Comparison of ENCODE assay signal across 8 cellular contexts in the genomic region with DNA sequence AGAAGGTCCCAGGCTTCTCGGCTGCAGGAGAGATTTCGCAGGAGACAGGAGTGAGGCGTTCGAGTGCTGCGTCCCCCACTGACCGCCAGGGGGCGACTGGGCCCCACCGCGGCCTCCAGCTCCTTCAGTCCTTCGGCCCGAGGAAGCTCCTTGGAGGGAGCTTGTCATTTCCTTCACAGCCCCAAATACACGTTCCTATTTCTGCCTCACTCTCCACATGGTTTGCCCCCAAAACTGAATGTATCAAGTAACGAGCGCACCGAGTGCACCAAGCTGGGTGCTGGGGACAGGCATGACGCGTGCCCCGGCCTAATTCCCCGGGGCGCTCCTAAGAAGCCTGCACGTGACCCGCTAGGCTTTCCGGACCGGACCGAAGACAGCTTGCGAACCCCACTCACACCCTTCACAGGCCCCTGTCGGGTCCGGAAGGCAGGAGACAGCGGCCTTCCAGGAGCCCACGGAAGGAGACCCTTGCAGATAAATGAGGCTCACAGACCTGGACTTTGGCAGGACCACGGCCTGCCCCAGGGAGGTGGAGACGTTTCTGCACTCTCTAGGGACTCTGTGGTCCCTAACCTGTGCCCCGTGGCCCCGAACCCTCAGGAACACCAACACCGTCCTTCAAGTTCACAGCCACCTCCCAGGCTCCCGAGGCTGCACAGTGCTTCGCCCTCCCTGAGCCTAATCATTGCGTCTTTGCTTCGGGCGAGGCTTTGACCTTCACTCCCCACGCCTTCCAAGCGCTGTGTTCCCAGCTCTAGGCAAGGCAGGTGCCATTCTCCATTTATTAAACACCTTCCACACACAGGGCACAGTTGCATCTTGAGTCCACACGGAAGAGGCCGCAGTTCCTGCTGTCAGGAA. TPM values are rescaled to one million over a fixed set of nuclear protein-coding genes. Genes with fewer than 3 reads are reported as not detected.
A peak's percentile ranks its signal among the peaks of the same experiment; 100 is the strongest.
DNase-seq lines count a peak whose midpoint lies in the region; ATAC-seq and TF ChIP-seq lines count a peak whose summit lies in the region.

No MANE protein-coding gene starts in this region.

- no peak overlapping the region for H4K91ac ChIP-seq in IMR-90 (ENCODE audit: insufficient read depth, low read depth, low read length)

- H4K20me1 ChIP-seq in IMR-90 (ENCODE audit: insufficient read depth, low read length): no peaks in the 10 kb centered on the region

- intact Hi-C loops in IMR-90 (cut with micrococcal nuclease): loop anchor here (1.0 kb wide), 1 partner anchor 338 kb away; no protein-coding TSS in a partner anchor

- H3K14ac ChIP-seq in IMR-90 (replicated peaks; ENCODE audit: low read depth, low read length): no peak overlapping the region

- H3K9ac ChIP-seq in IMR-90 (ENCODE audit: low read depth, low read length): no peak overlapping the region

- TF ChIP-seq RAD21 in IMR-90 (IDR thresholded peaks at IDR 0.05; ENCODE audit: low read length): peak; percentile 83

- CTCF ChIA-PET in IMR-90 (lab: Yijun Ruan, JAX): interaction anchor here (0.6 to 1.3 kb wide), 11 partner anchors 10 to 377 kb away, joined by 3 to 9 read pairs (median 4); a partner anchor contains a TSS

- dilution Hi-C loops in IMR-90 (cut with HindIII; ENCODE audit: low sequenced_read_pairs, unreplicated experiment): no loop called here

- no peak overlapping the region for H3K56ac ChIP-seq in IMR-90 (ENCODE audit: extremely low read depth, insufficient read depth, low read length)

- H2BK15ac ChIP-seq in IMR-90 (ENCODE audit: low read depth, low read length): no peak overlapping the region

- TF ChIP-seq CTCF in IMR-90 (conservative IDR thresholded peaks at IDR 0.05; ENCODE audit: low read depth, low read length): peak; percentile 91

- H2AK9ac ChIP-seq in IMR-90 (replicated peaks; ENCODE audit: low read depth, low read length, poor library complexity): peak overlapping the region; percentile 79

- ATAC-seq in GM18505 (IDR thresholded peaks at IDR 0.05; ENCODE audit: unreplicated experiment) (peak; percentile 73), IMR-90 (ENCODE audit: low read depth) (peak; percentile 97), HG02588 (IDR thresholded peaks at IDR 0.05; ENCODE audit: unreplicated experiment) (no peak)

- no peak overlapping the region for H3K4me2 ChIP-seq in IMR-90 (ENCODE audit: low read depth, low read length)

- H4K8ac ChIP-seq in IMR-90 (ENCODE audit: low read depth in 2 of 2, low read length in 2 of 2): no peak overlapping the region

- WGBS in IMR-90 (ENCODE audit: extremely low coverage in 2 of 2, insufficient read length in 1 of 2), 2 experiments: 76% methylated on average over 6 of the region's 44 CpGs; no CpG with 5 or more reads in 1 of the 2 experiments

- H3K4me3 ChIP-seq in IMR-90 (ENCODE audit: insufficient read depth, low read depth, low read length): no peak overlapping the region

- H4K5ac ChIP-seq in IMR-90 (ENCODE audit: low read depth, low read length): no peak overlapping the region

- H3K9me1 ChIP-seq in IMR-90 (ENCODE audit: insufficient read depth, low read length): no peaks in the 10 kb centered on the region

- H3K18ac ChIP-seq in IMR-90 (ENCODE audit: low read depth, low read length): no peak overlapping the region

- peak; percentile 88 for DNase-seq in AG08396 (ENCODE audit: low spot score)
- peak; percentile 49 for DNase-seq in IMR-90
- peak; percentile 14 for DNase-seq in T-helper 9 cell
- peak; percentile 77 for DNase-seq in cerebellar cortex (ENCODE audit: low spot score)
- DNase-seq in left kidney (ENCODE audit: low read depth, low spot score): peak; percentile 85
- DNase-seq in stimulated activated CD4-positive, alpha-beta T cell treated with anti-CD3 and anti-CD28 coated beads, Interleukin-4, amount 100 ng/mL, for 1 hour: peak; percentile 55

- H2AFZ ChIP-seq in IMR-90 (replicated peaks; ENCODE audit: low read length, poor library complexity): peak overlapping the region; percentile 95

- H3K79me1 ChIP-seq in IMR-90 (ENCODE audit: low read depth in 1 of 2, low read length in 2 of 2): no peaks in the 10 kb centered on the region

- no peak overlapping the region for H2BK20ac ChIP-seq in IMR-90 (ENCODE audit: low read depth, low read length)

- TF ChIP-seq POLR2A in GM18505 (IDR thresholded peaks at IDR 0.05; ENCODE audit: borderline replicate concordance, extremely low read depth, insufficient read depth, insufficient read length) (no peak), IMR-90 (IDR thresholded peaks at IDR 0.05; ENCODE audit: low read depth, low read length) (no peak)

- no peak overlapping the region for H2AK5ac ChIP-seq in IMR-90 (ENCODE audit: low read depth, low read length)

- no peak overlapping the region for H2BK5ac ChIP-seq in IMR-90 (ENCODE audit: low read depth, low read length, poor library complexity, severe bottlenecking)

- no peak overlapping the region for H3K4ac ChIP-seq in IMR-90 (ENCODE audit: low read depth, low read length)

- no peaks in the 10 kb centered on the region for H3K4me1 ChIP-seq in IMR-90 (ENCODE audit: control insufficient read depth, insufficient read depth, low read length)

- H3K23ac ChIP-seq in IMR-90 (ENCODE audit: low read depth, low read length): no peak overlapping the region

- H3K36me3 ChIP-seq in IMR-90 (ENCODE audit: control insufficient read depth, insufficient read depth, low read length): no peaks in the 10 kb centered on the region

- H2BK120ac ChIP-seq in IMR-90 (ENCODE audit: low read depth, low read length): no peak overlapping the region

- no peak overlapping the region for H3K27ac ChIP-seq in IMR-90 (ENCODE audit: insufficient read depth, low read length)

- no TSS peak for BruUV-seq in IMR-90 (replicated peaks; lab: Mats Ljungman, UMichigan)

- H3K9me3 ChIP-seq in IMR-90 (ENCODE audit: control insufficient read depth, insufficient read depth, low read length): no peaks in the 10 kb centered on the region

- peaks cover 2% of the 10 kb centered on the region; the same call in 1 of the 2 replicates for H3K27me3 ChIP-seq in IMR-90 (ENCODE audit: control insufficient read depth, insufficient read depth, low read length)

- POLR2A ChIA-PET in IMR-90 (lab: Charles Lee; ENCODE audit: unreplicated experiment): no interaction called here

- in situ Hi-C loops in IMR-90 (cut with MboI; ENCODE audit: low sequenced_read_pairs): no loop called here

TF ChIP-seq in IMR-90, 13 proteins besides CTCF, POLR2A, EP300 and RAD21:
- TF ChIP-seq MAZ (IDR thresholded peaks at IDR 0.05; ENCODE audit: borderline replicate concordance, low read depth, low read length) (no peak), MAFK (IDR thresholded peaks at IDR 0.05; ENCODE audit: low read depth, low read length) (no peak), SMC3 (IDR thresholded peaks at IDR 0.05; ENCODE audit: low read depth, low read length) (peak; percentile 77)

RNA-seq across cellular contexts. Expression of a gene that starts 13.0 kb away (rescaled TPM):
- 35.0 and 36.2 TPM in 2 replicates for total RNA-seq in IMR-90 (2012; rRNA removed)
- polyA plus RNA-seq in IMR-90 (2012; rRNA removed): 34.0 and 35.1 TPM in 2 replicates
- polyA plus RNA-seq in IMR-90 (2012; cell fraction: cytosol; rRNA removed): 30.2 and 32.1 TPM in 2 replicates
- polyA plus RNA-seq in IMR-90 (2012; cell fraction: nucleus; rRNA removed; ENCODE audit: low replicate concordance): 64.5 and 80.7 TPM in 2 replicates

Comparison
In these comparisons a context has a peak if more than half of its experiments do, and no peak if none do; other contexts are left out.
1. DNase-seq: peak in every context shown above with its lines; median percentile 88 in AG08396; 85 in left kidney; 77 in cerebellar cortex; 55 in stimulated activated CD4-positive, alpha-beta T cell treated with anti-CD3 and anti-CD28 coated beads, Interleukin-4, amount 100 ng/mL, for 1 hour; 49 in IMR-90; 14 in T-helper 9 cell.